In the genomic region with DNA sequence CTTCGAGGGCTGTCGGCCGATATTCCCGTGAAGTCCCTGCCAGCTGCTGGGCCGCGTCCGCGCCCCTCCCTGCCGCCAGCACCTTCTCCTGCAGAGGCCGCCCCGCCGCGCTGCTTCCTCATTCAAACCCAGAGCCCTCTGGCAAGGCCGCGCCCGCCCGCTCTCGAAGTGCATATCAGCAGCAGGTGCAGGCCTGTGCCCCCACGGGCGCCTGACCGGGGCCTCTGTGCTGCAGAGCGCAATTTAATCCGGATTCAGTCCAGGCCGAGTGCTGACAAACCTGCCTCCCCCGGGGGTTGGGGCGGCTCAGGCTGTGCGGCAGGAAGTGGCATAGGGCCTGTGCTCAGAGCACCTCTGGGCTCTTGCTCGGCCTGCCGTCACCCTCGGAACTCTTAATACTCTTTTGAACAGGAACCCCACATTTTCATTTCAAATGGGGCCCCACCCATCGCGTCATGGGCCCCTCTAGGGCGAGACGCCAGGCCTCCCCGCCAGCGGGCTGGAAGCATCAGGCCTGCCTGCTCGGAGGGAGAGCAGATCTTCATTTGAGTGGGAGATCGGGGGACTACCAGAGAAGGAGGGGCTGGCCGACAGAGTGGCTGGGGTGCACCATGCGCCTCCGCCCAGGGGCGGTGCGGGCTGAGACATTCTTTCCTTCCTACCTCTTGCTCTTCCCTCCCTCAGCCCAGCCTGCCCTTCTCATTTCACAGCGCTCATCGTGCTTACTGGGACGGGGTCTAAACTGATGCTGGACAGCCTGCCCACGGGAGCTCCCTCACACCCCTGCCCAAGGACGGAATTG, we compare ENCODE assay signal across 9 cellular contexts.
DNase-seq lines count a peak whose midpoint lies in the region; ATAC-seq and TF ChIP-seq lines count a peak whose summit lies in the region.
"Had no signal": no experiment of that assay in that cellular context is flagged by ENCODE, and none has a peak within 500 bp of the region (broad histone marks: within the 10 kb centered on the region; RNA-seq: fewer than 3 reads in every experiment).

No MANE protein-coding gene starts in this region.

- peak; percentile 95 for ATAC-seq in GM18907 (IDR thresholded peaks at IDR 0.05; ENCODE audit: unreplicated experiment)
- ATAC-seq in HG03135 (IDR thresholded peaks at IDR 0.05; ENCODE audit: unreplicated experiment): peak; percentile 89
- ATAC-seq in activated CD8-positive, alpha-beta T cell treated with anti-CD3 and anti-CD28 coated beads, Interleukin-2, amount 10 ng/mL, durations not matched to agents 7 days and 5 days: peak; percentile 98
- no peak for ATAC-seq in HG03045 (IDR thresholded peaks at IDR 0.05; ENCODE audit: unreplicated experiment)

- in situ Hi-C loops in GM23248 (cut with MboI): no loop called here

- TF ChIP-seq CTCF in cardiac muscle cell (IDR thresholded peaks at IDR 0.05; ENCODE audit: low read depth, low read length): peak; percentile 14

- no peaks in the 10 kb centered on the region for H3K27me3 ChIP-seq in cardiac muscle cell
- H3K27me3 ChIP-seq in GM23248 (replicated peaks; ENCODE audit: insufficient read depth): no peaks in the 10 kb centered on the region
- H3K27me3 ChIP-seq: gastrocnemius medialis had no signal

- H3F3A ChIP-seq in GM23248 (ENCODE audit: insufficient read depth): no peaks in the 10 kb centered on the region

- no peaks in the 10 kb centered on the region for H3K79me2 ChIP-seq in GM23248 (ENCODE audit: insufficient read depth)

- no peaks in the 10 kb centered on the region for H3K36me3 Mint-ChIP-seq in activated CD8-positive, alpha-beta T cell treated with anti-CD3 and anti-CD28 coated beads, Interleukin-2, amount 10 ng/mL, durations not matched to agents 7 days and 5 days (ENCODE audit: low read depth)

- H3K36me3 ChIP-seq in cardiac muscle cell (no peaks in the 10 kb centered on the region), GM23248 (ENCODE audit: low read depth) (no peaks in the 10 kb centered on the region)
- H3K36me3 ChIP-seq: gastrocnemius medialis had no signal

- CTCF ChIA-PET in activated CD8-positive, alpha-beta T cell treated with anti-CD3 and anti-CD28 coated beads, Interleukin-2, amount 10 ng/mL, durations not matched to agents 7 days and 5 days (lab: Charles Lee): no interaction called here

- H3K27me3 Mint-ChIP-seq in activated CD8-positive, alpha-beta T cell treated with anti-CD3 and anti-CD28 coated beads, Interleukin-2, amount 10 ng/mL, durations not matched to agents 7 days and 5 days (ENCODE audit: low read depth): no peaks in the 10 kb centered on the region

- peak; percentile 81 for DNase-seq in activated CD8-positive, alpha-beta T cell treated with anti-CD3 and anti-CD28 coated beads, Interleukin-2, amount 10 ng/mL, durations not matched to agents 7 days and 5 days
- DNase-seq in cardiac muscle cell (ENCODE audit: low read depth in 1 of 2, low spot score in 1 of 2): peak in 1 of 2 donors; percentile 33
- peak; percentile 33 for DNase-seq in stimulated activated CD8-positive, alpha-beta memory T cell treated with anti-CD3 and anti-CD28 coated beads, Interleukin-15, amount 100 ng/mL, for 24 hours (ENCODE audit: low read depth)
- DNase-seq in GM23248: no peak
- DNase-seq in NCI-H446 (lab: John Stamatoyannopoulos, UW): no peak

- no peak overlapping the region for H3K4me2 ChIP-seq in GM23248 (ENCODE audit: unreplicated experiment)

- H4K20me1 ChIP-seq in GM23248 (ENCODE audit: insufficient read depth): no peaks in the 10 kb centered on the region

- peaks cover 18% of the 10 kb centered on the region for H3K4me1 Mint-ChIP-seq in activated CD8-positive, alpha-beta T cell treated with anti-CD3 and anti-CD28 coated beads, Interleukin-2, amount 10 ng/mL, durations not matched to agents 7 days and 5 days (ENCODE audit: low read depth)

- no peak overlapping the region for H3K4me3 ChIP-seq in cardiac muscle cell
- no peak overlapping the region for H3K4me3 ChIP-seq in GM23248

- 75% methylated on average over 43 to 48 of the region's 48 CpGs for WGBS in GM23248 (ENCODE audit: low coverage in 1 of 2, low lambda C conversion rate in 2 of 2, missing lambda C conversion rate in 2 of 2), 2 experiments

- H3K4me1 ChIP-seq in cardiac muscle cell (ENCODE audit: low read depth): no peaks in the 10 kb centered on the region
- no peaks in the 10 kb centered on the region for H3K4me1 ChIP-seq in GM23248 (ENCODE audit: insufficient read depth)
- H3K4me1 ChIP-seq: gastrocnemius medialis had no signal

- H3K27ac ChIP-seq in cardiac muscle cell: no peak overlapping the region
- H3K27ac ChIP-seq in GM23248: no peak overlapping the region
- H3K27ac ChIP-seq: gastrocnemius medialis had no signal

- POLR2A ChIA-PET in activated CD8-positive, alpha-beta T cell treated with anti-CD3 and anti-CD28 coated beads, Interleukin-2, amount 10 ng/mL, durations not matched to agents 7 days and 5 days (lab: Charles Lee): interaction anchor here (0.7 kb wide), 1 partner anchor 56 kb away, joined by 3 read pairs; no protein-coding TSS in a partner anchor

- H3K4me3 Mint-ChIP-seq in activated CD8-positive, alpha-beta T cell treated with anti-CD3 and anti-CD28 coated beads, Interleukin-2, amount 10 ng/mL, durations not matched to agents 7 days and 5 days: peak overlapping the region; percentile 71

- H3K9me3 Mint-ChIP-seq in activated CD8-positive, alpha-beta T cell treated with anti-CD3 and anti-CD28 coated beads, Interleukin-2, amount 10 ng/mL, durations not matched to agents 7 days and 5 days (ENCODE audit: insufficient read depth): no peaks in the 10 kb centered on the region

- no peaks in the 10 kb centered on the region for H3K9me2 ChIP-seq in GM23248 (ENCODE audit: insufficient read depth)

- no peak overlapping the region for H2AFZ ChIP-seq in GM23248

- H3K9me3 ChIP-seq in cardiac muscle cell (ENCODE audit: low read depth): no peaks in the 10 kb centered on the region
- no peaks in the 10 kb centered on the region for H3K9me3 ChIP-seq in GM23248 (ENCODE audit: low read depth)
- H3K9me3 ChIP-seq: gastrocnemius medialis had no signal

- H3K27ac Mint-ChIP-seq in activated CD8-positive, alpha-beta T cell treated with anti-CD3 and anti-CD28 coated beads, Interleukin-2, amount 10 ng/mL, durations not matched to agents 7 days and 5 days: peak overlapping the region; percentile 97

- no peak overlapping the region for H3K9ac ChIP-seq in GM23248

Comparison
In these comparisons a context has a peak if more than half of its experiments do, and no peak if none do; other contexts are left out.
1. DNase-seq: peak in activated CD8-positive, alpha-beta T cell treated with anti-CD3 and anti-CD28 coated beads, Interleukin-2, amount 10 ng/mL, durations not matched to agents 7 days and 5 days (single experiment) and stimulated activated CD8-positive, alpha-beta memory T cell treated with anti-CD3 and anti-CD28 coated beads, Interleukin-15, amount 100 ng/mL, for 24 hours (single experiment); none in GM23248 (single experiment) and NCI-H446 (0 of 2).